Comparison of ENCODE assay signal across 12 cellular contexts in the genomic region with DNA sequence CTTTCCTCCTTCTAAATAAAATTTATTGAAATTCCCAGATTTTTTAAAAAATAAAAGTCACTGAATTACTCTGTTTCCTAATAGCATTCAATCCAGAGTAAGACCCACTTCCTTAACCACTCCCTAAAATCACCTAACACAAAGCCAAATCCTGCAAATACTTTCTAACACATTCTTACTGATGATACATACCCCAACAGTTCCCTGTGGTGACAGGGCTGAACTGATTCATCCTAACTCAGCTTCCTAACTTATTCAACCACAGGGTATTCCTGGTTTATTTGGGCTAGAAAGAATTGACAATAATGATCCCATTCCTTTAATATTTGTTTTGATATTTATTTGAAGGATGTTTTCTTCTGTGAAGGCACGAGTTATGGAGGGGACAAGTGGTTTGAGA. TPM values are rescaled to one million over a fixed set of nuclear protein-coding genes. Genes with fewer than 3 reads are reported as not detected.
DNase-seq lines count a peak whose midpoint lies in the region; ATAC-seq, FAIRE-seq and TF ChIP-seq lines count a peak whose summit lies in the region.
"Had no signal": no experiment of that assay in that cellular context is flagged by ENCODE, and none has a peak within 500 bp of the region (broad histone marks: within the 10 kb centered on the region; RNA-seq: fewer than 3 reads in every experiment).

No MANE protein-coding gene starts in this region.

- H3K4me3 ChIP-seq in A673 (ENCODE audit: low read depth, low read length, poor library complexity, severe bottlenecking) (no peak overlapping the region), PC-9 (peak overlapping the region; percentile 66; the same call in 1 of the 2 replicates), pancreas (peak overlapping the region; percentile 44 to 65 (median 50))

- H3K27me3 ChIP-seq in A673 (replicated peaks; ENCODE audit: insufficient read depth, low read depth, low read length, poor library complexity): no peaks in the 10 kb centered on the region
- no peaks in the 10 kb centered on the region for H3K27me3 ChIP-seq in PC-9 (ENCODE audit: insufficient read depth, low read depth)
- H3K27me3 ChIP-seq in pancreas: no peaks in the 10 kb centered on the region
- H3K27me3 ChIP-seq: right lobe of liver had no signal

- no peaks in the 10 kb centered on the region for H3K9me2 ChIP-seq in PC-9 (ENCODE audit: insufficient read depth)

- H3K9me3 ChIP-seq in A673 (ENCODE audit: low read depth, low read length, poor library complexity, severe bottlenecking) (peaks cover 32% of the 10 kb centered on the region), PC-9 (ENCODE audit: insufficient read depth, low read depth) (peaks cover 51% of the 10 kb centered on the region), pancreas (peaks cover 0 to 12% (median 0%) of the 10 kb centered on the region in 4 donors)

- no peak overlapping the region for H3K27ac ChIP-seq in A673 (ENCODE audit: low read depth, low read length, poor library complexity, severe bottlenecking)
- no peak overlapping the region for H3K27ac ChIP-seq in PC-9
- H3K27ac ChIP-seq in epithelial cell of prostate: peak overlapping the region; percentile 76
- no peak overlapping the region for H3K27ac ChIP-seq in pancreas
- no peak overlapping the region for H3K27ac ChIP-seq in RWPE1

- peak overlapping the region; percentile 74 for H3K4me2 ChIP-seq in PC-9

- no peaks in the 10 kb centered on the region for H4K20me1 ChIP-seq in PC-9 (ENCODE audit: insufficient read depth)

- H3K36me3 ChIP-seq in A673 (ENCODE audit: insufficient read depth, low read length, poor library complexity, severe bottlenecking) (no peaks in the 10 kb centered on the region), PC-9 (ENCODE audit: low read depth) (no peaks in the 10 kb centered on the region), pancreas (peaks cover 0 to 27% (median 6%) of the 10 kb centered on the region in 3 donors)
- H3K36me3 ChIP-seq: right lobe of liver had no signal

- no peaks in the 10 kb centered on the region for H3F3A ChIP-seq in PC-9 (ENCODE audit: insufficient read depth, low read depth)

- POLR2A ChIA-PET in A673 (lab: Charles Lee; ENCODE audit: low non-redundant PET) (no interaction called here), PC-9 (lab: Charles Lee; ENCODE audit: unreplicated experiment) (no interaction called here), RWPE1 (lab: Yijun Ruan, JAX; ENCODE audit: low non-redundant PET) (no interaction called here)

- H3K79me2 ChIP-seq in PC-9 (ENCODE audit: low read depth): no peaks in the 10 kb centered on the region

- no peak for DNase-seq in A673 (ENCODE audit: low spot score)
- DNase-seq in PC-9: no peak
- no peak for DNase-seq in epithelial cell of prostate (ENCODE audit: low read depth, low spot score)
- DNase-seq in pancreas: no peak
- no peak for DNase-seq in RWPE1 (ENCODE audit: low spot score)
- DNase-seq in mesenteric fat pad (ENCODE audit: low spot score): no peak
- DNase-seq: activated CD4-positive, alpha-beta memory T cell treated with anti-CD3 and anti-CD28 coated beads, Interleukin-2, amount 10 ng/mL, durations not matched to agents 7 days and 5 days; activated gamma-delta T cell; right lobe of liver had no signal

- CTCF ChIA-PET in A673 (lab: Charles Lee) (no interaction called here), PC-9 (lab: Charles Lee) (no interaction called here), RWPE1 (lab: Yijun Ruan, JAX) (no interaction called here)

- intact Hi-C loops in A673 (cut with micrococcal nuclease; ENCODE audit: unreplicated experiment): no loop called here
- intact Hi-C loops in PC-9 (cut with micrococcal nuclease; ENCODE audit: unreplicated experiment): no loop called here
- intact Hi-C loops in pancreas (cut with DNase I): no loop called here

- 77 to 87% methylated on average over 1 of the region's 1 CpG for WGBS in pancreas, 2 donors

- ATAC-seq in pancreas (no peak), HG03354 (IDR thresholded peaks at IDR 0.05; ENCODE audit: poor library complexity, severe bottlenecking, unreplicated experiment) (no peak), HG02885 (IDR thresholded peaks at IDR 0.05; ENCODE audit: poor library complexity, unreplicated experiment) (no peak)

- BruUV-seq in A673 (replicated peaks; lab: Mats Ljungman, UMichigan) (TSS peak; percentile 69), PC-9 (replicated peaks; lab: Mats Ljungman, UMichigan) (no TSS peak)

- H2AFZ ChIP-seq in PC-9: peak overlapping the region; percentile 90

- no peaks in the 10 kb centered on the region for H3K4me1 ChIP-seq in A673 (ENCODE audit: insufficient read depth, low read length, poor library complexity, severe bottlenecking)
- no peaks in the 10 kb centered on the region for H3K4me1 ChIP-seq in PC-9 (replicated peaks; ENCODE audit: insufficient read depth)
- H3K4me1 ChIP-seq in pancreas: no peaks in the 10 kb centered on the region
- H3K4me1 ChIP-seq: right lobe of liver had no signal

- no peak for TF ChIP-seq CTCF in A673 (conservative IDR thresholded peaks at IDR 0.05; ENCODE audit: low read depth, low read length)
- no peak for TF ChIP-seq CTCF in PC-9 (conservative IDR thresholded peaks at IDR 0.05)
- no peak for TF ChIP-seq CTCF in pancreas (IDR thresholded peaks at IDR 0.05)
- TF ChIP-seq CTCF in RWPE1 (conservative IDR thresholded peaks at IDR 0.05; ENCODE audit: low read depth): no peak

- no peak for FAIRE-seq in pancreas (lab: Jason Lieb, UNC)
- FAIRE-seq: GM18507 had no signal

RNA-seq across cellular contexts. Expression of a gene that starts 40.7 kb away (rescaled TPM):
- total RNA-seq in A673 (2021) (12.6 and 13.1 TPM in 2 replicates), PC-9 (2021) (3.7 and 4.1 TPM in 2 replicates), pancreas (1 to 10 TPM; 1.2 to 4.3 (median 2.0) TPM), mesenteric fat pad (2.4 TPM)
- polyA plus RNA-seq in pancreas: 1 to 10 TPM; 6.5 to 8.6 TPM
